7 cellular contexts compared by ENCODE assay signal in genomic region chr7:91940171-91940570, GRCh38. TPM values are rescaled to one million over a fixed set of nuclear protein-coding genes. Genes with fewer than 3 reads are reported as not detected.
DNase-seq lines count a peak whose midpoint lies in the region; ATAC-seq and TF ChIP-seq lines count a peak whose summit lies in the region.

No MANE protein-coding gene starts in this region.

- H3K9me3 Mint-ChIP-seq in activated CD8-positive, alpha-beta memory T cell treated with anti-CD3 and anti-CD28 coated beads, Interleukin-2, amount 10 ng/mL, durations not matched to agents 7 days and 5 days (ENCODE audit: low read depth), result no peaks in the 10 kb centered on the region
- H3K9me3 Mint-ChIP-seq in natural killer cell treated with Interleukin-12 subunit alpha and Interleukin-12 subunit beta and Interleukin-15 and Interleukin-18, amount 100 ng/mL, for 72 hours, result no peaks in the 10 kb centered on the region

- H3K27ac ChIP-seq in HEK293 (ENCODE audit: extremely low read depth, low read depth, low read length) (peak overlapping the region; percentile 89), vagina (peak overlapping the region; percentile 95)

- POLR2A ChIA-PET in HEK293 (lab: Yijun Ruan, JAX), result interaction anchor here (0.6 to 3.0 kb wide), 8 partner anchors 9 to 507 kb away, joined by 3 to 10 read pairs (median 4); partner anchors contain the start of genes CYP51A1, GATAD1 and MTERF1

- H3K27me3 Mint-ChIP-seq in activated CD8-positive, alpha-beta memory T cell treated with anti-CD3 and anti-CD28 coated beads, Interleukin-2, amount 10 ng/mL, durations not matched to agents 7 days and 5 days, result no peaks in the 10 kb centered on the region
- H3K27me3 Mint-ChIP-seq in natural killer cell treated with Interleukin-12 subunit alpha and Interleukin-12 subunit beta and Interleukin-15 and Interleukin-18, amount 100 ng/mL, for 72 hours, result peaks cover 0 to 10% of the 10 kb centered on the region in 2 donors

- H3K27ac Mint-ChIP-seq in activated CD8-positive, alpha-beta memory T cell treated with anti-CD3 and anti-CD28 coated beads, Interleukin-2, amount 10 ng/mL, durations not matched to agents 7 days and 5 days, result peak overlapping the region; percentile 87
- peak overlapping the region; percentile 79 to 88 for H3K27ac Mint-ChIP-seq in natural killer cell treated with Interleukin-12 subunit alpha and Interleukin-12 subunit beta and Interleukin-15 and Interleukin-18, amount 100 ng/mL, for 72 hours

- H3K4me3 Mint-ChIP-seq in activated CD8-positive, alpha-beta memory T cell treated with anti-CD3 and anti-CD28 coated beads, Interleukin-2, amount 10 ng/mL, durations not matched to agents 7 days and 5 days, result peak overlapping the region; percentile 87
- H3K4me3 Mint-ChIP-seq in natural killer cell treated with Interleukin-12 subunit alpha and Interleukin-12 subunit beta and Interleukin-15 and Interleukin-18, amount 100 ng/mL, for 72 hours, result peak overlapping the region; percentile 94

- H3K9me3 ChIP-seq in HEK293 (ENCODE audit: control insufficient read depth, insufficient read depth, low read depth, low read length) (no peaks in the 10 kb centered on the region), vagina (no peaks in the 10 kb centered on the region)

- peak; percentile 36 for DNase-seq in NCI-H1417 treated with DMSO at 0.1 percent for 48 hours (lab: John Stamatoyannopoulos, UW)
- DNase-seq in activated CD8-positive, alpha-beta memory T cell treated with anti-CD3 and anti-CD28 coated beads, Interleukin-2, amount 10 ng/mL, durations not matched to agents 7 days and 5 days, result peak; percentile 53
- peak; percentile 33 for DNase-seq in fibroblast of mammary gland (ENCODE audit: low read depth)
- no peak for DNase-seq in natural killer cell treated with Interleukin-12 subunit alpha and Interleukin-12 subunit beta and Interleukin-15 and Interleukin-18, amount 100 ng/mL, for 72 hours (ENCODE audit: low spot score)
- no peak for DNase-seq in vagina (ENCODE audit: extremely low spot score in 2 of 2)

- no peaks in the 10 kb centered on the region for H3K36me3 ChIP-seq in HEK293 (ENCODE audit: control insufficient read depth in 2 of 2, insufficient read depth in 1 of 2, low read length in 2 of 2)
- H3K36me3 ChIP-seq in vagina, result no peaks in the 10 kb centered on the region

- CTCF ChIA-PET in HEK293 (lab: Yijun Ruan, JAX), result interaction anchor here (1.1 to 4.3 kb wide), 3 partner anchors 60 to 156 kb away, joined by 3 to 30 read pairs (median 3); partner anchors contain the start of gene MTERF1
- CTCF ChIA-PET in activated CD8-positive, alpha-beta memory T cell treated with anti-CD3 and anti-CD28 coated beads, Interleukin-2, amount 10 ng/mL, durations not matched to agents 7 days and 5 days (lab: Charles Lee), result interaction anchor here (1.0 to 1.5 kb wide), 3 partner anchors 19 to 307 kb away, joined by 3 to 10 read pairs (median 3); partner anchors contain the start of gene MTERF1

- H3K4me1 Mint-ChIP-seq in activated CD8-positive, alpha-beta memory T cell treated with anti-CD3 and anti-CD28 coated beads, Interleukin-2, amount 10 ng/mL, durations not matched to agents 7 days and 5 days, result peaks cover 25% of the 10 kb centered on the region
- H3K4me1 Mint-ChIP-seq in natural killer cell treated with Interleukin-12 subunit alpha and Interleukin-12 subunit beta and Interleukin-15 and Interleukin-18, amount 100 ng/mL, for 72 hours (ENCODE audit: low read depth in 2 of 2), result peaks cover 24% of the 10 kb centered on the region in 2 donors

- no peaks in the 10 kb centered on the region for H3K27me3 ChIP-seq in vagina

- no peak for TF ChIP-seq POLR2A in vagina (IDR thresholded peaks at IDR 0.05)

- H3K4me1 ChIP-seq in HEK293 (ENCODE audit: control insufficient read depth, insufficient read depth, low read length) (peaks cover 4% of the 10 kb centered on the region; the same call in 1 of the 2 replicates), vagina (peaks cover 28% of the 10 kb centered on the region)

- peak; percentile 8 for ATAC-seq in activated CD8-positive, alpha-beta memory T cell treated with anti-CD3 and anti-CD28 coated beads, Interleukin-2, amount 10 ng/mL, durations not matched to agents 7 days and 5 days
- ATAC-seq in natural killer cell treated with Interleukin-12 subunit alpha and Interleukin-12 subunit beta and Interleukin-15 and Interleukin-18, amount 100 ng/mL, for 72 hours, result peak; percentile 1 to 32

- H3K36me3 Mint-ChIP-seq in activated CD8-positive, alpha-beta memory T cell treated with anti-CD3 and anti-CD28 coated beads, Interleukin-2, amount 10 ng/mL, durations not matched to agents 7 days and 5 days, result no peaks in the 10 kb centered on the region
- H3K36me3 Mint-ChIP-seq in natural killer cell treated with Interleukin-12 subunit alpha and Interleukin-12 subunit beta and Interleukin-15 and Interleukin-18, amount 100 ng/mL, for 72 hours, result peaks cover 5% of the 10 kb centered on the region

- H3K4me3 ChIP-seq in GM08714 (ENCODE audit: low read length) (peak overlapping the region; percentile 94), HEK293 (ENCODE audit: low read depth, low read length) (peak overlapping the region; percentile 61), fibroblast of mammary gland (ENCODE audit: control insufficient read depth, low read depth, low read length) (peak overlapping the region; percentile 95), vagina (peak overlapping the region; percentile 62 to 72)

- intact Hi-C loops in vagina (cut with DNase I), result no loop called here

- no peak for TF ChIP-seq CTCF in HEK293 (tag by site-specific recombination; IDR thresholded peaks at IDR 0.05)
- TF ChIP-seq CTCF in fibroblast of mammary gland (conservative IDR thresholded peaks at IDR 0.05; ENCODE audit: control insufficient read depth, insufficient read depth, low read depth, low read length), result no peak
- no peak for TF ChIP-seq CTCF in vagina (IDR thresholded peaks at IDR 0.05)

TF ChIP-seq in HEK293, 187 proteins besides CTCF, POLR2A, EP300 and RAD21:
- TF ChIP-seq ZNF18 (tag by site-specific recombination; IDR thresholded peaks at IDR 0.05) (peak; percentile 33; the same call in 1 of the 2 replicates), ZNF366 (tag by site-specific recombination; conservative IDR thresholded peaks at IDR 0.05) (no peak), ZNF335 (tag by site-specific recombination; conservative IDR thresholded peaks at IDR 0.05) (peak; percentile 58), GLI4 (tag by site-specific recombination; IDR thresholded peaks at IDR 0.05) (no peak)
- TF ChIP-seq, protein P1, sequence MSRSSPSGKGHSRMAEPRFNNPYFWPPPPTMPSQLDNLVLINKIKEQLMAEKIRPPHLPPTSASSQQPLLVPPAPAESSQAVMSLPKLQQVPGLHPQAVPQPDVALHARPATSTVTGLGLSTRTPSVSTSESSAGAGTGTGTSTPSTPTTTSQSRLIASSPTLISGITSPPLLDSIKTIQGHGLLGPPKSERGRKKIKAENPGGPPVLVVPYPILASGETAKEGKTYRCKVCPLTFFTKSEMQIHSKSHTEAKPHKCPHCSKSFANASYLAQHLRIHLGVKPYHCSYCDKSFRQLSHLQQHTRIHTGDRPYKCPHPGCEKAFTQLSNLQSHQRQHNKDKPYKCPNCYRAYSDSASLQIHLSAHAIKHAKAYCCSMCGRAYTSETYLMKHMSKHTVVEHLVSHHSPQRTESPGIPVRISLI (tag by site-specific recombination; IDR thresholded peaks at IDR 0.05), result no peak
TF ChIP-seq in HEK293: peak in this region for 2.

RNA-seq across cellular contexts. Expression of gene AKAP9, which starts 0.5 kb away (rescaled TPM):
- total RNA-seq in activated CD8-positive, alpha-beta memory T cell treated with anti-CD3 and anti-CD28 coated beads, Interleukin-2, amount 10 ng/mL, durations not matched to agents 7 days and 5 days, result 10 to 100 TPM; 35.1 to 38.4 TPM
- total RNA-seq in natural killer cell treated with Interleukin-12 subunit alpha and Interleukin-12 subunit beta and Interleukin-15 and Interleukin-18, amount 100 ng/mL, for 72 hours, result 10 to 100 TPM; 39.1 to 51.9 TPM
- 75.4 TPM for total RNA-seq in vagina

RNA-seq across cellular contexts. Expression of gene MTERF1, which starts 59.7 kb away (rescaled TPM):
- 10 to 100 TPM; 14.9 to 17.4 TPM for total RNA-seq in activated CD8-positive, alpha-beta memory T cell treated with anti-CD3 and anti-CD28 coated beads, Interleukin-2, amount 10 ng/mL, durations not matched to agents 7 days and 5 days
- 10 to 100 TPM; 22.5 to 23.1 TPM for total RNA-seq in natural killer cell treated with Interleukin-12 subunit alpha and Interleukin-12 subunit beta and Interleukin-15 and Interleukin-18, amount 100 ng/mL, for 72 hours
- 8.1 TPM for total RNA-seq in vagina

Comparison
In these comparisons a context has a peak if more than half of its experiments do, and no peak if none do; other contexts are left out.
1. DNase-seq: peak in NCI-H1417 treated with DMSO at 0.1 percent for 48 hours (single experiment), activated CD8-positive, alpha-beta memory T cell treated with anti-CD3 and anti-CD28 coated beads, Interleukin-2, amount 10 ng/mL, durations not matched to agents 7 days and 5 days (single experiment) and fibroblast of mammary gland (single experiment); none in natural killer cell treated with Interleukin-12 subunit alpha and Interleukin-12 subunit beta and Interleukin-15 and Interleukin-18, amount 100 ng/mL, for 72 hours (single experiment) and vagina (0 of 2).
2. Peak in every context shown above with its lines, with median percentiles within 50 percentile points of each other: H3K4me3 ChIP-seq.